In genomic region chr1:154558610-154559495, GRCh38 we compare ENCODE assay signal across 8 cellular contexts. TPM values are rescaled to one million over a fixed set of nuclear protein-coding genes. Genes with fewer than 3 reads are reported as not detected.
DNase-seq lines count a peak whose midpoint lies in the region; ATAC-seq and TF ChIP-seq lines count a peak whose summit lies in the region.

Gene UBE2Q1, minus strand, starts transcription at chr1:154558662. Its CDS starts 109 bp downstream, at chr1:154558553.

- peaks cover 3% of the 10 kb centered on the region for H3K27me3 Mint-ChIP-seq in chondrocyte (ENCODE audit: low read depth)

- no peaks in the 10 kb centered on the region for H3K36me3 ChIP-seq in kidney epithelial cell (ENCODE audit: control insufficient read depth, insufficient read depth, low read length)

- no peaks in the 10 kb centered on the region for H3K9me3 Mint-ChIP-seq in chondrocyte (ENCODE audit: low read depth)

- DNase-seq in AML-193 (lab: John Stamatoyannopoulos, UW) (peak; percentile 98), NCI-H510A treated with DMSO at 0.1 percent for 48 hours (lab: John Stamatoyannopoulos, UW) (peak; percentile 93), chondrocyte (ENCODE audit: low spot score) (peak; percentile 100), kidney epithelial cell (ENCODE audit: low read depth) (peak; percentile 86)
- peak; percentile 96 to 99 for DNase-seq in activated CD4-positive, alpha-beta T cell treated with anti-CD3 and anti-CD28 coated beads for 24 hours (ENCODE audit: low read depth in 2 of 2)
- DNase-seq in stimulated activated CD4-positive, alpha-beta T cell treated with anti-CD3 and anti-CD28 coated beads, Interleukin-15, amount 100 ng/mL, for 48 hours (ENCODE audit: low read depth in 2 of 2) = peak; percentile 98 to 100

- no peaks in the 10 kb centered on the region for H3K27me3 ChIP-seq in kidney epithelial cell (ENCODE audit: control insufficient read depth, insufficient read depth, low read length)

- peak within 1 kb of the TSS; percentile 85 for H3K4me3 ChIP-seq in kidney epithelial cell (ENCODE audit: low read depth, low read length)

- peaks cover 12% of the 10 kb centered on the region for H3K36me3 Mint-ChIP-seq in chondrocyte (ENCODE audit: low read depth)

- peak within 1 kb of the TSS; percentile 90 for H3K4me3 Mint-ChIP-seq in chondrocyte (ENCODE audit: unreplicated experiment)

- peak within 1 kb of the TSS; percentile 98 for H3K27ac Mint-ChIP-seq in chondrocyte (ENCODE audit: unreplicated experiment)

- TF ChIP-seq POLR2A in GM19193 (IDR thresholded peaks at IDR 0.05; ENCODE audit: extremely low read depth, insufficient read depth, insufficient read length) = peak; percentile 67

- H3K4me1 Mint-ChIP-seq in chondrocyte (ENCODE audit: low read depth) = peaks cover 39% of the 10 kb centered on the region

- TF ChIP-seq CTCF in chondrocyte (IDR thresholded peaks at IDR 0.05) (no peak), kidney epithelial cell (IDR thresholded peaks at IDR 0.05; ENCODE audit: insufficient read depth, low read length, poor library complexity, severe bottlenecking) (no peak)

- ATAC-seq in HG03439 (IDR thresholded peaks at IDR 0.05; ENCODE audit: unreplicated experiment) = peak; percentile 82

RNA-seq across cellular contexts. Expression of gene UBE2Q1, which starts in this region (rescaled TPM):
- total RNA-seq in chondrocyte = 72.2 to 92.6 TPM (median 77.7 TPM) in 3 replicates
- total RNA-seq in kidney epithelial cell = 42.7 and 46.5 TPM in 2 replicates

Comparison
In these comparisons a context has a peak if more than half of its experiments do, and no peak if none do; other contexts are left out.
1. Peak in every context shown above with its lines: DNase-seq, ATAC-seq and H3K4me3 ChIP-seq.